Comparison of ENCODE assay signal across 7 cellular contexts in the genomic region with DNA sequence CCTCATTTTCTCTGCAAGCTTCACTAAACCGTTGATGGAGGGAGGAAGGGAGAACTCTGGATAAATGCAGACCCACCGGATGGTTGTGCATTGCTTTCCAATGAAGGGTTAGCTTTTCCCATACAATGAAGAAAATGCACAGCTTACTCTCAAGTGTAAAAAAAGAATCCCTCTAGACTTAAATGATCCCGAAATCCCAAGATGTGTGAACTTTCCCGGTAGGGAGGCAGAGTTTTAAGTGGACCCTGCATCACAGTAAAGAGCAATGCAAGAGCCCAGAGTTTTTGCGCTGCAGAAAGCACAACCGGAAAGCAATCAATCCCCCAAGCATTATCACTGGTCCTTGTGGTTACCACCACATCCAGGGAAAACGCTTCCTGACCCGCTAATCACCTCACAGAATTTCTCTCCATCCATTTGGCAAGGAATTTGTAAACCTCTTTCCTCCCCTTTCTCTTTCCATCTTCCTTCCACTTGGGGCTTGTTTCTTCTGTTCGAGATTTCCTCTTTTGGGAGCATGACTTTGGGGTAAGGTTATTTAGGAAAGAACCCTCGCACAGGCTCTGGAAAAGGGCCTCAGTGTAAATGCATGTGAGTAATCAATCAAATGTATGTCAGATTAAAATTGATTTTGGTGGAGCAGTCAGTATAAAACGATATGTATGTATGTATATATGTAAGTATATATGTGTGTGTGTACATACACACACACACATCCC. TPM values are rescaled to one million over a fixed set of nuclear protein-coding genes. Genes with fewer than 3 reads are reported as not detected.
A peak's percentile ranks its signal among the peaks of the same experiment; 100 is the strongest.
DNase-seq lines count a peak whose midpoint lies in the region; ATAC-seq and TF ChIP-seq lines count a peak whose summit lies in the region.

No MANE protein-coding gene starts in this region.

- H3K27me3 Mint-ChIP-seq in activated naive CD8-positive, alpha-beta T cell treated with anti-CD3 and anti-CD28 coated beads, Interleukin-2, amount 10 ng/mL, durations not matched to agents 7 days and 5 days, result peaks cover 20% of the 10 kb centered on the region
- H3K27me3 Mint-ChIP-seq in stimulated activated naive B cell treated with anti-CD40 and anti-IgM and Interleukin-4, amounts not matched to agents 10 μg/mL and 1 μg/mL and 100 μg/mL, for 72 hours, result peaks cover 56 to 65% of the 10 kb centered on the region in 2 donors

- no peak for ATAC-seq in activated naive CD8-positive, alpha-beta T cell treated with anti-CD3 and anti-CD28 coated beads, Interleukin-2, amount 10 ng/mL, durations not matched to agents 7 days and 5 days (ENCODE audit: low read depth)
- ATAC-seq in stimulated activated naive B cell treated with anti-CD40 and anti-IgM and Interleukin-4, amounts not matched to agents 10 μg/mL and 1 μg/mL and 100 μg/mL, for 72 hours (replicated peaks), result no peak
- ATAC-seq in HG02840 (IDR thresholded peaks at IDR 0.05; ENCODE audit: low FRiP score, unreplicated experiment) (no peak), HG02623 (IDR thresholded peaks at IDR 0.05; ENCODE audit: unreplicated experiment) (no peak), omental fat pad (ENCODE audit: low FRiP score) (no peak)

- peaks cover 46% of the 10 kb centered on the region for H3K27me3 ChIP-seq in HUES48 (ENCODE audit: control insufficient read depth, insufficient read depth, low read length)

- H3K9ac ChIP-seq in HUES48 (ENCODE audit: low read depth, low read length), result no peak overlapping the region

- POLR2A ChIA-PET in activated naive CD8-positive, alpha-beta T cell treated with anti-CD3 and anti-CD28 coated beads, Interleukin-2, amount 10 ng/mL, durations not matched to agents 7 days and 5 days (lab: Charles Lee), result interaction anchor here (1.6 kb wide), 1 partner anchor 32 kb away, joined by 4 read pairs; no protein-coding TSS in a partner anchor

- H3K27ac Mint-ChIP-seq in activated naive CD8-positive, alpha-beta T cell treated with anti-CD3 and anti-CD28 coated beads, Interleukin-2, amount 10 ng/mL, durations not matched to agents 7 days and 5 days, result no peak overlapping the region
- no peak overlapping the region for H3K27ac Mint-ChIP-seq in stimulated activated naive B cell treated with anti-CD40 and anti-IgM and Interleukin-4, amounts not matched to agents 10 μg/mL and 1 μg/mL and 100 μg/mL, for 72 hours

- no peaks in the 10 kb centered on the region for H3K36me3 Mint-ChIP-seq in activated naive CD8-positive, alpha-beta T cell treated with anti-CD3 and anti-CD28 coated beads, Interleukin-2, amount 10 ng/mL, durations not matched to agents 7 days and 5 days
- peaks cover 0 to 1% of the 10 kb centered on the region in 2 donors for H3K36me3 Mint-ChIP-seq in stimulated activated naive B cell treated with anti-CD40 and anti-IgM and Interleukin-4, amounts not matched to agents 10 μg/mL and 1 μg/mL and 100 μg/mL, for 72 hours

- H3K4me1 Mint-ChIP-seq in activated naive CD8-positive, alpha-beta T cell treated with anti-CD3 and anti-CD28 coated beads, Interleukin-2, amount 10 ng/mL, durations not matched to agents 7 days and 5 days, result peaks cover 16% of the 10 kb centered on the region
- H3K4me1 Mint-ChIP-seq in stimulated activated naive B cell treated with anti-CD40 and anti-IgM and Interleukin-4, amounts not matched to agents 10 μg/mL and 1 μg/mL and 100 μg/mL, for 72 hours, result peaks cover 14 to 19% of the 10 kb centered on the region in 2 donors

- H3K9me3 ChIP-seq in HUES48 (ENCODE audit: control insufficient read depth, insufficient read depth, low read length), result no peaks in the 10 kb centered on the region

- peak overlapping the region; percentile 68 for H3K4me3 ChIP-seq in HUES48 (ENCODE audit: low read depth, low read length)

- no peak for TF ChIP-seq CTCF in omental fat pad (IDR thresholded peaks at IDR 0.05)

- H3K4me1 ChIP-seq in HUES48 (ENCODE audit: control insufficient read depth, insufficient read depth, low read length), result no peaks in the 10 kb centered on the region

- no peak for DNase-seq in activated naive CD8-positive, alpha-beta T cell treated with anti-CD3 and anti-CD28 coated beads, Interleukin-2, amount 10 ng/mL, durations not matched to agents 7 days and 5 days
- DNase-seq in iPS-NIHi7 (ENCODE audit: extremely low spot score), result peak; percentile 22
- DNase-seq in stimulated activated naive B cell treated with anti-CD40 and anti-IgM and Interleukin-4, amounts not matched to agents 10 μg/mL and 1 μg/mL and 100 μg/mL, for 72 hours, result no peak
- DNase-seq in omental fat pad (ENCODE audit: low spot score), result no peak

- peak overlapping the region; percentile 80 for H3K4me3 Mint-ChIP-seq in activated naive CD8-positive, alpha-beta T cell treated with anti-CD3 and anti-CD28 coated beads, Interleukin-2, amount 10 ng/mL, durations not matched to agents 7 days and 5 days
- peak overlapping the region; percentile 71 to 96 for H3K4me3 Mint-ChIP-seq in stimulated activated naive B cell treated with anti-CD40 and anti-IgM and Interleukin-4, amounts not matched to agents 10 μg/mL and 1 μg/mL and 100 μg/mL, for 72 hours

- H3K27ac ChIP-seq in HUES48 (ENCODE audit: low read depth, low read length), result no peak overlapping the region

- H3K9me3 Mint-ChIP-seq in activated naive CD8-positive, alpha-beta T cell treated with anti-CD3 and anti-CD28 coated beads, Interleukin-2, amount 10 ng/mL, durations not matched to agents 7 days and 5 days, result no peaks in the 10 kb centered on the region
- no peaks in the 10 kb centered on the region for H3K9me3 Mint-ChIP-seq in stimulated activated naive B cell treated with anti-CD40 and anti-IgM and Interleukin-4, amounts not matched to agents 10 μg/mL and 1 μg/mL and 100 μg/mL, for 72 hours

- H3K36me3 ChIP-seq in HUES48 (ENCODE audit: control insufficient read depth, insufficient read depth, low read length), result no peaks in the 10 kb centered on the region

RNA-seq across cellular contexts. Expression of a gene that starts 1.4 kb away (rescaled TPM):
- 1 to 10 TPM; 1.2 to 1.3 TPM for total RNA-seq in activated naive CD8-positive, alpha-beta T cell treated with anti-CD3 and anti-CD28 coated beads, Interleukin-2, amount 10 ng/mL, durations not matched to agents 7 days and 5 days
- total RNA-seq in omental fat pad, result 10 to 100 TPM in 2 of 4 donors, 1 to 10 TPM in 2; 5.4 to 21.8 (median 10.2) TPM

RNA-seq across cellular contexts. Expression of a gene that starts 20.6 kb away (rescaled TPM):
- not detected for total RNA-seq in activated naive CD8-positive, alpha-beta T cell treated with anti-CD3 and anti-CD28 coated beads, Interleukin-2, amount 10 ng/mL, durations not matched to agents 7 days and 5 days
- not detected for total RNA-seq in omental fat pad
